1 cellular context compared by ENCODE assay signal in genomic region chr15:75597667-75598341, GRCh38.
TF ChIP-seq lines count a peak whose summit lies in the region.

No MANE protein-coding gene starts in this region.

TF ChIP-seq in H1, 55 proteins besides CTCF, POLR2A, EP300 and RAD21:
- TF ChIP-seq SAP30 (IDR thresholded peaks at IDR 0.05; ENCODE audit: insufficient read depth, insufficient replicate concordance, low read length) (no peak), JUN (IDR thresholded peaks at IDR 0.05; ENCODE audit: low read depth, low read length) (no peak), NRF1 (IDR thresholded peaks at IDR 0.05; ENCODE audit: low read depth, low read length) (no peak), CTBP2 (IDR thresholded peaks at IDR 0.05; ENCODE audit: borderline replicate concordance, insufficient read depth, insufficient read length, low read length) (no peak), KDM4A (IDR thresholded peaks at IDR 0.05; ENCODE audit: low read depth, low read length, severe bottlenecking) (no peak), ATF2 (IDR thresholded peaks at IDR 0.05; ENCODE audit: low read length) (no peak), YY1 (IDR thresholded peaks at IDR 0.05; ENCODE audit: low read depth, low read length) (no peak), BCL11A (IDR thresholded peaks at IDR 0.05; ENCODE audit: low read depth in 2 of 2, low read length in 2 of 2) (no peak), RXRA (IDR thresholded peaks at IDR 0.05; ENCODE audit: insufficient read depth, low read depth, low read length) (no peak), HDAC2 (IDR thresholded peaks at IDR 0.05; ENCODE audit: borderline replicate concordance in 1 of 2, low read depth in 2 of 2, low read length in 2 of 2) (no peak), GABPA (IDR thresholded peaks at IDR 0.05; ENCODE audit: borderline replicate concordance, insufficient read depth, low read length) (no peak), RNF2 (IDR thresholded peaks at IDR 0.05; ENCODE audit: borderline replicate concordance, low read depth, low read length, missing control alignments, poor library complexity, severe bottlenecking) (no peak)
